6 cellular contexts compared by ENCODE assay signal in the genomic region with DNA sequence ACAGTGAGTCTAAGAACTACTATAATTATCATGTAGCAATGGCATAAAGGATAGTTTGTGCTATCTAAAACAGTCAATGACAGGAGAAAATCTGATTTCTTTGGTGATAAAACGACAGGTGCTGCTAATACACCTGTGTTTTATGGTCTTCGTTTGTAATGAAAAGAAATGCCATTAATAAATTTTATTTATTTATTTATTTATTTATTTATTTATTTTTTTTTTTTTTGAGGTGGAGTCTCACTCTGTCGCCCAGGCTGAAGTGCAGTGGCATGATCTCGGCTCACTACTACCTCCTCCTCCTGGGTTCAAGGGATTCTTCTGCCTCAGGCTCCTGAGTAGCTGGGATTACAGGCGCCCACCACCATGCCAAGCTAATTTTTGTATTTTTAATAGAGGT. TPM values are rescaled to one million over a fixed set of nuclear protein-coding genes. Genes with fewer than 3 reads are reported as not detected.
DNase-seq lines count a peak whose midpoint lies in the region; ATAC-seq and TF ChIP-seq lines count a peak whose summit lies in the region.
"Not testable (repeated sequence)": the region's sequence is repeated elsewhere in the genome, so short reads cannot be mapped to it uniquely, and the experiment has no call there.

No MANE protein-coding gene starts in this region.

- not testable (repeated sequence) for H3K4me3 ChIP-seq in ACC112 (ENCODE audit: low read depth, low read length); Panc1 (ENCODE audit: low read depth in 2 of 2, low read length in 2 of 2); SJSA1; esophagus muscularis mucosa; smooth muscle cell; tibial artery

- not testable (repeated sequence) for H2AFZ ChIP-seq in ACC112 (ENCODE audit: low read length, unreplicated experiment); smooth muscle cell (ENCODE audit: low read depth)

- H3K4me1 ChIP-seq in ACC112 (ENCODE audit: control insufficient read depth, insufficient read depth, low read length, unreplicated experiment) (peaks cover 58% of the 10 kb centered on the region), Panc1 (ENCODE audit: control insufficient read depth, insufficient read depth, low read length) (peaks cover 71% of the 10 kb centered on the region), SJSA1 (replicated peaks) (peaks cover 96% of the 10 kb centered on the region), esophagus muscularis mucosa (peaks cover 43 to 86% (median 79%) of the 10 kb centered on the region in 4 donors), smooth muscle cell (ENCODE audit: low read depth) (peaks cover 19% of the 10 kb centered on the region), tibial artery (peaks cover 0 to 85% (median 44%) of the 10 kb centered on the region in 4 donors)

- POLR2A ChIA-PET in Panc1 (lab: Charles Lee), result not testable (repeated sequence)

- peaks cover 14% of the 10 kb centered on the region for H4K20me1 ChIP-seq in smooth muscle cell (ENCODE audit: low read depth)

- DNase-seq in Panc1 (ENCODE audit: low read depth, low spot score); SJSA1 (ENCODE audit: low read depth in 1 of 2, low spot score in 2 of 2); esophagus muscularis mucosa (ENCODE audit: extremely low spot score); smooth muscle cell (lab: John Stamatoyannopoulos, UW; ENCODE audit: unreplicated experiment); tibial artery: not testable (repeated sequence)

- in situ Hi-C loops in Panc1 (cut with HindIII; ENCODE audit: low pct_unique_long_range_greater_than_20kb, low sequenced_read_pairs), result not testable (repeated sequence)

- 95% methylated on average over 5 of the region's 5 CpGs for WGBS in esophagus muscularis mucosa
- WGBS in smooth muscle cell (ENCODE audit: low lambda C conversion rate), result 97% methylated on average over 5 of the region's 5 CpGs

- not testable (repeated sequence) for TF ChIP-seq POLR2A in esophagus muscularis mucosa (IDR thresholded peaks at IDR 0.05; ENCODE audit: low read depth)

- H3K27ac ChIP-seq in ACC112 (ENCODE audit: low read depth, low read length), result peak overlapping the region; percentile 60; the same call in 1 of the 2 replicates
- H3K27ac ChIP-seq in Panc1 (ENCODE audit: low read length), result peak overlapping the region; percentile 69; the same call in 1 of the 2 replicates
- peak overlapping the region; percentile 92 for H3K27ac ChIP-seq in SJSA1
- peak overlapping the region; percentile 50 to 86 (median 82) for H3K27ac ChIP-seq in esophagus muscularis mucosa (replicated peaks in 1 of 4)
- peak overlapping the region; percentile 92 for H3K27ac ChIP-seq in smooth muscle cell (ENCODE audit: low read depth)
- peak overlapping the region; percentile 40 to 42 for H3K27ac ChIP-seq in tibial artery

- not testable (repeated sequence) for TF ChIP-seq EP300 in esophagus muscularis mucosa (IDR thresholded peaks at IDR 0.05)

- ATAC-seq in Panc1, result not testable (repeated sequence)

- peaks cover 43% of the 10 kb centered on the region for H3F3A ChIP-seq in smooth muscle cell (ENCODE audit: low read depth)

- not testable (repeated sequence) for H3K36me3 ChIP-seq in ACC112 (ENCODE audit: insufficient read depth, low read length); Panc1 (ENCODE audit: control insufficient read depth, insufficient read depth, low read length); esophagus muscularis mucosa; smooth muscle cell (ENCODE audit: low read depth); tibial artery
- H3K36me3 ChIP-seq in SJSA1, result peaks cover 16% of the 10 kb centered on the region

- H3K9ac ChIP-seq in smooth muscle cell (ENCODE audit: low read depth), result not testable (repeated sequence)

- H3K4me2 ChIP-seq in smooth muscle cell, result not testable (repeated sequence)

- H3K9me3 ChIP-seq in Panc1 (ENCODE audit: control insufficient read depth, insufficient read depth, low read depth, low read length); SJSA1 (replicated peaks); esophagus muscularis mucosa; smooth muscle cell (replicated peaks; ENCODE audit: low read depth); tibial artery: not testable (repeated sequence)

- CTCF ChIA-PET in Panc1 (lab: Charles Lee), result not testable (repeated sequence)

- H3K79me2 ChIP-seq in ACC112 (ENCODE audit: control insufficient read depth, insufficient read depth, low read length, unreplicated experiment), result peaks cover 75% of the 10 kb centered on the region
- H3K79me2 ChIP-seq in smooth muscle cell (ENCODE audit: low read depth), result peaks cover 72% of the 10 kb centered on the region

- BruUV-seq in Panc1 (replicated peaks; lab: Mats Ljungman, UMichigan), result not testable (repeated sequence)

- intact Hi-C loops in Panc1 (cut with micrococcal nuclease; ENCODE audit: unreplicated experiment); esophagus muscularis mucosa (cut with DNase I); tibial artery (cut with DNase I; ENCODE audit: low total_unique reads): not testable (repeated sequence)

- not testable (repeated sequence) for TF ChIP-seq CTCF in Panc1 (IDR thresholded peaks at IDR 0.05); esophagus muscularis mucosa (IDR thresholded peaks at IDR 0.05); smooth muscle cell (IDR thresholded peaks at IDR 0.05; ENCODE audit: borderline replicate concordance, insufficient read depth, poor library complexity, severe bottlenecking); tibial artery (IDR thresholded peaks at IDR 0.05)

- H3K27me3 ChIP-seq in ACC112 (ENCODE audit: insufficient read depth, low read length); Panc1 (ENCODE audit: control insufficient read depth, insufficient read depth, low read length); SJSA1 (replicated peaks); esophagus muscularis mucosa; smooth muscle cell (ENCODE audit: low read depth); tibial artery: not testable (repeated sequence)

RNA-seq across cellular contexts. Expression of a gene that starts 47.7 kb away (rescaled TPM):
- 309 TPM for total RNA-seq in Panc1 (2021; ENCODE audit: unreplicated experiment)
- 366 TPM for polyA plus RNA-seq in Panc1 (2012; ENCODE audit: insufficient read length)
- total RNA-seq in SJSA1 (2014; rRNA removed; shearing (Covaris generic)), result 130 and 207 TPM in 2 replicates
- 100 to 1,000 TPM in 2 of 4 donors, 10 to 100 TPM in 2; 61.9 to 114 (median 89.9) TPM for total RNA-seq in esophagus muscularis mucosa
- total RNA-seq in smooth muscle cell, result 106 and 145 TPM in 2 replicates
- polyA plus RNA-seq in smooth muscle cell, result 52.7 and 85.9 TPM in 2 replicates

Comparison
In these comparisons a context has a peak if more than half of its experiments do, and no peak if none do; other contexts are left out.
1. H3K27ac ChIP-seq: peak in every context shown above with its lines; median percentile 92 in SJSA1; 92 in smooth muscle cell; 82 in esophagus muscularis mucosa; 69 in Panc1; 60 in ACC112; 41 in tibial artery.